ENCODE assay signal across 8 cellular contexts in genomic region chr2:176001281-176001902, GRCh38. TPM values are rescaled to one million over a fixed set of nuclear protein-coding genes. Genes with fewer than 3 reads are reported as not detected.
DNase-seq lines count a peak whose midpoint lies in the region; ATAC-seq and TF ChIP-seq lines count a peak whose summit lies in the region.

No MANE protein-coding gene starts in this region.

- ATAC-seq in GM18867 (IDR thresholded peaks at IDR 0.05; ENCODE audit: unreplicated experiment) (peak; percentile 48), HG03095 (IDR thresholded peaks at IDR 0.05; ENCODE audit: unreplicated experiment) (peak; percentile 47)

- peak overlapping the region; percentile 94 for H3K9ac ChIP-seq in endocrine pancreas (ENCODE audit: control insufficient read depth, insufficient read depth, low read length)

- H3K4me1 ChIP-seq in endocrine pancreas (ENCODE audit: control insufficient read depth, insufficient read depth, low read length) (peaks cover 10% of the 10 kb centered on the region), mononuclear cell (ENCODE audit: insufficient read depth, low read length) (peaks cover 13% of the 10 kb centered on the region)

- H3K9me3 ChIP-seq in AG04450 (ENCODE audit: control insufficient read depth, insufficient read depth, low read length): no peaks in the 10 kb centered on the region
- H3K9me3 ChIP-seq in endocrine pancreas (ENCODE audit: control insufficient read depth, low read length): no peaks in the 10 kb centered on the region
- no peaks in the 10 kb centered on the region for H3K9me3 ChIP-seq in mononuclear cell (ENCODE audit: low read depth, low read length)

- no peaks in the 10 kb centered on the region for H3K36me3 ChIP-seq in endocrine pancreas (ENCODE audit: control insufficient read depth, insufficient read depth, low read length)

- H3K4me3 ChIP-seq in AG04450 (ENCODE audit: low read depth, low read length) (peak overlapping the region; percentile 79), endocrine pancreas (ENCODE audit: control insufficient read depth, insufficient read depth, low read length) (peak overlapping the region; percentile 79), mononuclear cell (ENCODE audit: low read length) (peak overlapping the region; percentile 80)

- H3K27me3 ChIP-seq in AG04450 (ENCODE audit: control insufficient read depth, insufficient read depth, low read length) (no peaks in the 10 kb centered on the region), endocrine pancreas (ENCODE audit: control insufficient read depth, insufficient read depth, low read length) (no peaks in the 10 kb centered on the region), mononuclear cell (ENCODE audit: insufficient read depth, low read length) (no peaks in the 10 kb centered on the region)

- H3K27ac ChIP-seq in AG04450 (ENCODE audit: low read depth, low read length): peak overlapping the region; percentile 69

- CTCF ChIA-PET in AG04450 (lab: Charles Lee): no interaction called here

- no peak for TF ChIP-seq CTCF in AG04450 (IDR thresholded peaks at IDR 0.05; ENCODE audit: low read depth, low read length)

- POLR2A ChIA-PET in AG04450 (lab: Yijun Ruan, JAX): interaction anchor here (1.2 kb wide), 1 partner anchor 377 kb away, joined by 3 read pairs; no protein-coding TSS in a partner anchor

- DNase-seq in AG04450 (ENCODE audit: low read depth, low spot score): no peak
- peak; percentile 61 for DNase-seq in NCI-H345 (lab: John Stamatoyannopoulos, UW)
- peak; percentile 23 to 47 for DNase-seq in activated CD4-positive, alpha-beta T cell treated with anti-CD3 and anti-CD28 coated beads, Interleukin-2, amount 50 U/mL, for 24 hours (ENCODE audit: low read depth in 1 of 2, low spot score in 1 of 2)
- peak; percentile 72 for DNase-seq in stimulated activated CD8-positive, alpha-beta memory T cell treated with anti-CD3 and anti-CD28 coated beads, Interleukin-4, amount 100 ng/mL, for 48 hours

RNA-seq across cellular contexts. Expression of gene LNPK, which starts 0.7 kb away (rescaled TPM):
- 21.6 and 29.8 TPM in 2 replicates for polyA plus RNA-seq in AG04450 (2011; rRNA removed)
- 24.1 and 30.8 TPM in 2 replicates for polyA minus RNA-seq in AG04450 (2011; rRNA and poly(A)+ RNA removed)
- 17.4 TPM for total RNA-seq in mononuclear cell
